21 cellular contexts compared by ENCODE assay signal in genomic region chr22:40002935-40003715, GRCh38. TPM values are rescaled to one million over a fixed set of nuclear protein-coding genes. Genes with fewer than 3 reads are reported as not detected.
"Had no signal": no experiment of that assay in that cellular context is flagged by ENCODE, and none has a peak within 500 bp of the region (broad histone marks: within the 10 kb centered on the region; RNA-seq: fewer than 3 reads in every experiment).

No MANE protein-coding gene starts in this region.

- H3K36me3 Mint-ChIP-seq: activated naive CD8-positive, alpha-beta T cell treated with anti-CD3 and anti-CD28 coated beads, Interleukin-2, amount 10 ng/mL, durations not matched to agents 7 days and 5 days; mesothelial cell of epicardium had no signal

- H3K4me1 ChIP-seq: lower lobe of right lung had no signal

- H3K9me3 Mint-ChIP-seq: activated CD8-positive, alpha-beta T cell treated with anti-CD3 and anti-CD28 coated beads for 36 hours; activated naive CD8-positive, alpha-beta T cell treated with anti-CD3 and anti-CD28 coated beads, Interleukin-2, amount 10 ng/mL, durations not matched to agents 7 days and 5 days; activated T-cell treated with anti-CD3 and anti-CD28 coated beads, Interleukin-2, amount 50 U/mL, for 72 hours; mesothelial cell of epicardium; stimulated activated memory B cell treated with anti-CD40 and anti-IgM and Interleukin-4, amounts not matched to agents 10 μg/mL and 1 μg/mL and 100 μg/mL, for 72 hours had no signal

- H3K27me3 Mint-ChIP-seq: activated CD8-positive, alpha-beta T cell treated with anti-CD3 and anti-CD28 coated beads for 36 hours had no signal

- H3K4me3 Mint-ChIP-seq: activated CD8-positive, alpha-beta T cell treated with anti-CD3 and anti-CD28 coated beads for 36 hours; activated naive CD8-positive, alpha-beta T cell treated with anti-CD3 and anti-CD28 coated beads, Interleukin-2, amount 10 ng/mL, durations not matched to agents 7 days and 5 days; activated T-cell treated with anti-CD3 and anti-CD28 coated beads, Interleukin-2, amount 50 U/mL, for 72 hours; mesothelial cell of epicardium; stimulated activated memory B cell treated with anti-CD40 and anti-IgM and Interleukin-4, amounts not matched to agents 10 μg/mL and 1 μg/mL and 100 μg/mL, for 72 hours had no signal

- H3K4me3 ChIP-seq: breast epithelium, lower lobe of right lung, right lobe of liver, spleen, tibial artery had no signal

- H3K27ac ChIP-seq: lower lobe of right lung, right lobe of liver, spleen, tibial artery, VCaP had no signal

- H3K36me3 ChIP-seq: breast epithelium, lower lobe of right lung, right lobe of liver, spleen, tibial artery had no signal

- DNase-seq: activated CD4-positive, alpha-beta T cell treated with anti-CD3 and anti-CD28 coated beads for 4 hours; activated CD8-positive, alpha-beta memory T cell treated with anti-CD3 and anti-CD28 coated beads, Interleukin-2, amount 50 U/mL, for 4 hours; activated CD8-positive, alpha-beta T cell treated with anti-CD3 and anti-CD28 coated beads for 36 hours; activated gamma-delta T cell treated with Interleukin-2 at 50 U/mL for 16 hours; activated naive CD8-positive, alpha-beta T cell treated with anti-CD3 and anti-CD28 coated beads, Interleukin-2, amount 10 ng/mL, durations not matched to agents 7 days and 5 days; activated T-cell treated with anti-CD3 and anti-CD28 coated beads, Interleukin-2, amount 50 U/mL, for 72 hours; hypothalamus; lower lobe of right lung; occipital lobe; right lobe of liver; spleen; stimulated activated CD4-positive, alpha-beta T cell treated with anti-CD3 and anti-CD28 coated beads, Interleukin-1b, Interleukin-23, amount 100 ng/mL, for 48 hours; tibial artery had no signal

- H3K27me3 ChIP-seq: breast epithelium, right lobe of liver had no signal

- H3K27ac Mint-ChIP-seq: activated CD8-positive, alpha-beta T cell treated with anti-CD3 and anti-CD28 coated beads for 36 hours; activated naive CD8-positive, alpha-beta T cell treated with anti-CD3 and anti-CD28 coated beads, Interleukin-2, amount 10 ng/mL, durations not matched to agents 7 days and 5 days; activated T-cell treated with anti-CD3 and anti-CD28 coated beads, Interleukin-2, amount 50 U/mL, for 72 hours; stimulated activated memory B cell treated with anti-CD40 and anti-IgM and Interleukin-4, amounts not matched to agents 10 μg/mL and 1 μg/mL and 100 μg/mL, for 72 hours had no signal

- ATAC-seq: activated CD8-positive, alpha-beta T cell treated with anti-CD3 and anti-CD28 coated beads for 36 hours; activated T-cell treated with anti-CD3 and anti-CD28 coated beads, Interleukin-2, amount 50 U/mL, for 72 hours; lower lobe of right lung; right lobe of liver; stimulated activated memory B cell treated with anti-CD40 and anti-IgM and Interleukin-4, amounts not matched to agents 10 μg/mL and 1 μg/mL and 100 μg/mL, for 72 hours had no signal

- H3K9me3 ChIP-seq: breast epithelium, lower lobe of right lung, right lobe of liver, spleen, tibial artery had no signal

- H3K4me1 Mint-ChIP-seq: stimulated activated memory B cell treated with anti-CD40 and anti-IgM and Interleukin-4, amounts not matched to agents 10 μg/mL and 1 μg/mL and 100 μg/mL, for 72 hours had no signal

RNA-seq across cellular contexts. Expression of gene FAM83F, which starts 8.4 kb away (rescaled TPM):
- total RNA-seq: dermis microvascular lymphatic vessel endothelial cell had no signal

RNA-seq across cellular contexts. Expression of gene TMA7B, which starts 42.9 kb away (rescaled TPM):
- total RNA-seq: cerebellum, dermis microvascular lymphatic vessel endothelial cell, mesothelial cell of epicardium, occipital lobe, progenitor cell of endocrine pancreas had no signal
- polyA plus RNA-seq: aorta had no signal
